Comparison of ENCODE assay signal across 8 cellular contexts in genomic region chr16:85686912-85687591, GRCh38. TPM values are rescaled to one million over a fixed set of nuclear protein-coding genes. Genes with fewer than 3 reads are reported as not detected.
A peak's percentile ranks its signal among the peaks of the same experiment; 100 is the strongest.
DNase-seq lines count a peak whose midpoint lies in the region; ATAC-seq and TF ChIP-seq lines count a peak whose summit lies in the region.
"Had no signal": no experiment of that assay in that cellular context is flagged by ENCODE, and none has a peak within 500 bp of the region (broad histone marks: within the 10 kb centered on the region; RNA-seq: fewer than 3 reads in every experiment).

No MANE protein-coding gene starts in this region.

- H3K4me3 ChIP-seq in DOHH2 (ENCODE audit: low read length), result peak overlapping the region; percentile 98

- peaks cover 44% of the 10 kb centered on the region for H3K4me1 ChIP-seq in DOHH2 (ENCODE audit: control insufficient read depth, low read length)

- H3K4me2 ChIP-seq in DOHH2 (ENCODE audit: low read length), result peak overlapping the region; percentile 93

- peaks cover 16% of the 10 kb centered on the region; the same call in 1 of the 2 replicates for H4K20me1 ChIP-seq in DOHH2 (ENCODE audit: control insufficient read depth, insufficient read depth, low read depth, low read length)

- peaks cover 25% of the 10 kb centered on the region for H3K4me1 Mint-ChIP-seq in nephron

- peaks cover 59% of the 10 kb centered on the region for H3K36me3 ChIP-seq in DOHH2 (ENCODE audit: control insufficient read depth, low read length)

- DNase-seq in KBM-7 (peak; percentile 48), NCI-H1092 treated with DMSO at 0.1 percent for 48 hours (lab: John Stamatoyannopoulos, UW) (no peak), left lobe of liver (ENCODE audit: low spot score) (no peak), left cardiac atrium (no peak)
- DNase-seq in activated T-cell treated with anti-CD3 and anti-CD28 coated beads, Interleukin-2, amount 50 U/mL, for 48 hours, result peak; percentile 50 to 59
- DNase-seq: IMR-90 had no signal

- peaks cover 21% of the 10 kb centered on the region for H3F3A ChIP-seq in DOHH2 (ENCODE audit: control insufficient read depth, insufficient read depth)

- no peaks in the 10 kb centered on the region for H3K9me3 Mint-ChIP-seq in nephron

- no peak overlapping the region for H3K27ac Mint-ChIP-seq in nephron

- intact Hi-C loops in left cardiac atrium (cut with DNase I), result no loop called here

- H3K27me3 Mint-ChIP-seq in nephron (ENCODE audit: low read depth), result peaks cover 9% of the 10 kb centered on the region

- H3K27me3 ChIP-seq in DOHH2 (ENCODE audit: control insufficient read depth, low read length), result peaks cover 13% of the 10 kb centered on the region

- H3K36me3 Mint-ChIP-seq in nephron (ENCODE audit: low read depth), result peaks cover 10% of the 10 kb centered on the region

- ATAC-seq in left lobe of liver (no peak), left cardiac atrium (no peak)

- H3K9me2 ChIP-seq in DOHH2 (replicated peaks; ENCODE audit: control insufficient read depth, low read length), result no peaks in the 10 kb centered on the region

- in situ Hi-C loops in KBM-7 (cut with MboI; ENCODE audit: low pct_unique_long_range_greater_than_20kb, low sequenced_read_pairs), result no loop called here

- H3K27ac ChIP-seq in DOHH2 (ENCODE audit: low read depth, low read length), result peak overlapping the region; percentile 90

- H3K4me3 Mint-ChIP-seq in nephron, result peak overlapping the region; percentile 77 to 79 (median 77)

- H3K9me3 ChIP-seq in DOHH2 (ENCODE audit: control insufficient read depth, insufficient read depth, low read length), result no peaks in the 10 kb centered on the region

- TF ChIP-seq CTCF in DOHH2 (IDR thresholded peaks at IDR 0.05; ENCODE audit: low read depth, low read length, poor library complexity, severe bottlenecking), result no peak
- TF ChIP-seq CTCF in nephron (IDR thresholded peaks at IDR 0.05; ENCODE audit: unreplicated experiment in 3 of 3), result no peak

- H3K79me2 ChIP-seq in DOHH2 (ENCODE audit: control insufficient read depth, low read length), result peaks cover 66% of the 10 kb centered on the region

RNA-seq across cellular contexts. Expression of gene GINS2, which starts 1.7 kb away (rescaled TPM):
- total RNA-seq in left lobe of liver, result 0.88 TPM
- total RNA-seq in left cardiac atrium, result 1 to 10 TPM; 1.2 to 2.4 TPM

Comparison
In these comparisons a context has a peak if more than half of its experiments do, and no peak if none do; other contexts are left out.
1. DNase-seq: peak in KBM-7 (single experiment) and activated T-cell treated with anti-CD3 and anti-CD28 coated beads, Interleukin-2, amount 50 U/mL, for 48 hours (2 of 2); none in NCI-H1092 treated with DMSO at 0.1 percent for 48 hours (single experiment), left lobe of liver (single experiment) and left cardiac atrium (single experiment).